ENCODE assay signal across 1 cellular context in genomic region chr10:68720793-68721672, GRCh38.
A peak's percentile ranks its signal among the peaks of the same experiment; 100 is the strongest.
TF ChIP-seq lines count a peak whose summit lies in the region.

Gene CCAR1, plus strand, starts transcription at chr10:68721239. Its CDS starts 1,266 bp downstream, at chr10:68722505.

TF ChIP-seq in K562, 482 proteins besides CTCF, POLR2A, EP300 and RAD21 (continued from another document):
- TF ChIP-seq, protein P1, sequence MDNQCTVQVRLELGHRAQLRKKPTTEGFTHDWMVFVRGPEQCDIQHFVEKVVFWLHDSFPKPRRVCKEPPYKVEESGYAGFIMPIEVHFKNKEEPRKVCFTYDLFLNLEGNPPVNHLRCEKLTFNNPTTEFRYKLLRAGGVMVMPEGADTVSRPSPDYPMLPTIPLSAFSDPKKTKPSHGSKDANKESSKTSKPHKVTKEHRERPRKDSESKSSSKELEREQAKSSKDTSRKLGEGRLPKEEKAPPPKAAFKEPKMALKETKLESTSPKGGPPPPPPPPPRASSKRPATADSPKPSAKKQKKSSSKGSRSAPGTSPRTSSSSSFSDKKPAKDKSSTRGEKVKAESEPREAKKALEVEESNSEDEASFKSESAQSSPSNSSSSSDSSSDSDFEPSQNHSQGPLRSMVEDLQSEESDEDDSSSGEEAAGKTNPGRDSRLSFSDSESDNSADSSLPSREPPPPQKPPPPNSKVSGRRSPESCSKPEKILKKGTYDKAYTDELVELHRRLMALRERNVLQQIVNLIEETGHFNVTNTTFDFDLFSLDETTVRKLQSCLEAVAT (IDR thresholded peaks at IDR 0.05) = peak in 1 of 2 experiments; percentile 80; a peak in 2 of 4 replicates
- TF ChIP-seq ZC3H8 (IDR thresholded peaks at IDR 0.05) (no peak), PRMT5 (CRISPR knock-in tag; IDR thresholded peaks at IDR 0.05) (0 out of 2 replicates have a peak, but pooled peaks have one; percentile 15), ZNF518B (CRISPR knock-in tag; IDR thresholded peaks at IDR 0.05) (no peak), DPF2 (IDR thresholded peaks at IDR 0.05) (peak; percentile 53; the same call in 1 of the 2 replicates), TFAM (CRISPR knock-in tag; conservative IDR thresholded peaks at IDR 0.05) (no peak), ZBTB43 (CRISPR knock-in tag; IDR thresholded peaks at IDR 0.05) (0 out of 2 replicates have a peak, but pooled peaks have one; percentile 79)
TF ChIP-seq in K562: peak in this region for 201.
